1 cellular context compared by ENCODE assay signal in genomic region chr19:5690125-5690954, GRCh38.
TF ChIP-seq lines count a peak whose summit lies in the region.

Gene RPL36, plus strand, starts transcription at chr19:5690295. Its CDS starts 213 bp downstream, at chr19:5690508.

TF ChIP-seq in HEK293, 187 proteins besides CTCF, POLR2A, EP300 and RAD21 (continued from another document):
- TF ChIP-seq, protein P1, sequence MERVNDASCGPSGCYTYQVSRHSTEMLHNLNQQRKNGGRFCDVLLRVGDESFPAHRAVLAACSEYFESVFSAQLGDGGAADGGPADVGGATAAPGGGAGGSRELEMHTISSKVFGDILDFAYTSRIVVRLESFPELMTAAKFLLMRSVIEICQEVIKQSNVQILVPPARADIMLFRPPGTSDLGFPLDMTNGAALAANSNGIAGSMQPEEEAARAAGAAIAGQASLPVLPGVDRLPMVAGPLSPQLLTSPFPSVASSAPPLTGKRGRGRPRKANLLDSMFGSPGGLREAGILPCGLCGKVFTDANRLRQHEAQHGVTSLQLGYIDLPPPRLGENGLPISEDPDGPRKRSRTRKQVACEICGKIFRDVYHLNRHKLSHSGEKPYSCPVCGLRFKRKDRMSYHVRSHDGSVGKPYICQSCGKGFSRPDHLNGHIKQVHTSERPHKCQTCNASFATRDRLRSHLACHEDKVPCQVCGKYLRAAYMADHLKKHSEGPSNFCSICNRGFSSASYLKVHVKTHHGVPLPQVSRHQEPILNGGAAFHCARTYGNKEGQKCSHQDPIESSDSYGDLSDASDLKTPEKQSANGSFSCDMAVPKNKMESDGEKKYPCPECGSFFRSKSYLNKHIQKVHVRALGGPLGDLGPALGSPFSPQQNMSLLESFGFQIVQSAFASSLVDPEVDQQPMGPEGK (tag by site-specific recombination; IDR thresholded peaks at IDR 0.05): no peak
- no peak for TF ChIP-seq ZNF157 (tag by site-specific recombination; IDR thresholded peaks at IDR 0.05)
- no peak for TF ChIP-seq ZBTB7A (tag by site-specific recombination; IDR thresholded peaks at IDR 0.05; ENCODE audit: low read depth)
- TF ChIP-seq HIC1 (tag by site-specific recombination; IDR thresholded peaks at IDR 0.05): peak; percentile 70
- TF ChIP-seq KLF10 (tag by site-specific recombination; IDR thresholded peaks at IDR 0.05): peak; percentile 73
- TF ChIP-seq ZFP3 (tag by site-specific recombination; IDR thresholded peaks at IDR 0.05; ENCODE audit: low read depth): peak; percentile 99
- TF ChIP-seq PRDM4 (tag by site-specific recombination; IDR thresholded peaks at IDR 0.05): 0 out of 2 replicates have a peak, but pooled peaks have one; percentile 25
- no peak for TF ChIP-seq ZNF48 (tag by site-specific recombination; IDR thresholded peaks at IDR 0.05)
- TF ChIP-seq ZNF426 (tag by site-specific recombination; IDR thresholded peaks at IDR 0.05): no peak
- 0 out of 2 replicates have a peak, but pooled peaks have one; percentile 36 for TF ChIP-seq ZNF18 (tag by site-specific recombination; IDR thresholded peaks at IDR 0.05)
- TF ChIP-seq ZNF175 (tag by site-specific recombination; IDR thresholded peaks at IDR 0.05): no peak
- TF ChIP-seq, protein P2, sequence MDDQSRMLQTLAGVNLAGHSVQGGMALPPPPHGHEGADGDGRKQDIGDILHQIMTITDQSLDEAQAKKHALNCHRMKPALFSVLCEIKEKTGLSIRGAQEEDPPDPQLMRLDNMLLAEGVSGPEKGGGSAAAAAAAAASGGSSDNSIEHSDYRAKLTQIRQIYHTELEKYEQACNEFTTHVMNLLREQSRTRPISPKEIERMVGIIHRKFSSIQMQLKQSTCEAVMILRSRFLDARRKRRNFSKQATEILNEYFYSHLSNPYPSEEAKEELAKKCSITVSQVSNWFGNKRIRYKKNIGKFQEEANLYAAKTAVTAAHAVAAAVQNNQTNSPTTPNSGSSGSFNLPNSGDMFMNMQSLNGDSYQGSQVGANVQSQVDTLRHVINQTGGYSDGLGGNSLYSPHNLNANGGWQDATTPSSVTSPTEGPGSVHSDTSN (CRISPR knock-in tag; IDR thresholded peaks at IDR 0.05): peak; percentile 63
- TF ChIP-seq, protein P3, sequence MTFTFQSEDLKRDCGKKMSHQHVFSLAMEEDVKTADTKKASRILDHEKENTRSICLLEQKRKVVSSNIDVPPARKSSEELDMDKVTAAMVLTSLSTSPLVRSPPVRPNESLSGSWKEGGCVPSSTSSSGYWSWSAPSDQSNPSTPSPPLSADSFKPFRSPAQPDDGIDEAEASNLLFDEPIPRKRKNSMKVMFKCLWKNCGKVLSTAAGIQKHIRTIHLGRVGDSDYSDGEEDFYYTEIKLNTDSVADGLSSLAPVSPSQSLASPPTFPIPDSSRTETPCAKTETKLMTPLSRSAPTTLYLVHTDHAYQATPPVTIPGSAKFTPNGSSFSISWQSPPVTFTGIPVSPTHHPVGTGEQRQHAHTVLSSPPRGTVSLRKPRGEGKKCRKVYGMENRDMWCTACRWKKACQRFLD (tag by site-specific recombination; IDR thresholded peaks at IDR 0.05): peak; percentile 54; the same call in 1 of the 2 replicates
- TF ChIP-seq ZSCAN16 (tag by site-specific recombination; IDR thresholded peaks at IDR 0.05): 0 out of 2 replicates have a peak, but pooled peaks have one; percentile 52
- TF ChIP-seq BCL11B (tag by site-specific recombination; IDR thresholded peaks at IDR 0.05; ENCODE audit: low read depth): peak; percentile 92; the same call in 1 of the 2 replicates
- peak; percentile 14; the same call in 1 of the 2 replicates for TF ChIP-seq TRIM28 (IDR thresholded peaks at IDR 0.05; ENCODE audit: borderline replicate concordance, low read length)
- peak; percentile 68 for TF ChIP-seq KLF9 (tag by site-specific recombination; IDR thresholded peaks at IDR 0.05; ENCODE audit: low read depth)
- TF ChIP-seq YY1 (tag by site-specific recombination; IDR thresholded peaks at IDR 0.05): peak; percentile 77
- no peak for TF ChIP-seq ZNF791 (tag by site-specific recombination; IDR thresholded peaks at IDR 0.05)
- peak; percentile 67 for TF ChIP-seq SP3 (tag by site-specific recombination; IDR thresholded peaks at IDR 0.05)
- TF ChIP-seq MEIS1 (CRISPR knock-in tag; IDR thresholded peaks at IDR 0.05; ENCODE audit: borderline replicate concordance): no peak
- TF ChIP-seq RBAK (tag by site-specific recombination; IDR thresholded peaks at IDR 0.05): 0 out of 2 replicates have a peak, but pooled peaks have one; percentile 41
- no peak for TF ChIP-seq ZNF664 (tag by site-specific recombination; IDR thresholded peaks at IDR 0.05)
- no peak for TF ChIP-seq MYNN (tag by site-specific recombination; IDR thresholded peaks at IDR 0.05; ENCODE audit: borderline replicate concordance)
- TF ChIP-seq ZNF146 (tag by site-specific recombination; IDR thresholded peaks at IDR 0.05): peak; percentile 44; the same call in 1 of the 2 replicates
- TF ChIP-seq, protein P4, sequence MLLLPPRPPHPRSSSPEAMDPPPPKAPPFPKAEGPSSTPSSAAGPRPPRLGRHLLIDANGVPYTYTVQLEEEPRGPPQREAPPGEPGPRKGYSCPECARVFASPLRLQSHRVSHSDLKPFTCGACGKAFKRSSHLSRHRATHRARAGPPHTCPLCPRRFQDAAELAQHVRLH (tag by site-specific recombination; IDR thresholded peaks at IDR 0.05): peak; percentile 34; the same call in 1 of the 2 replicates
